8 cellular contexts compared by ENCODE assay signal in the genomic region with DNA sequence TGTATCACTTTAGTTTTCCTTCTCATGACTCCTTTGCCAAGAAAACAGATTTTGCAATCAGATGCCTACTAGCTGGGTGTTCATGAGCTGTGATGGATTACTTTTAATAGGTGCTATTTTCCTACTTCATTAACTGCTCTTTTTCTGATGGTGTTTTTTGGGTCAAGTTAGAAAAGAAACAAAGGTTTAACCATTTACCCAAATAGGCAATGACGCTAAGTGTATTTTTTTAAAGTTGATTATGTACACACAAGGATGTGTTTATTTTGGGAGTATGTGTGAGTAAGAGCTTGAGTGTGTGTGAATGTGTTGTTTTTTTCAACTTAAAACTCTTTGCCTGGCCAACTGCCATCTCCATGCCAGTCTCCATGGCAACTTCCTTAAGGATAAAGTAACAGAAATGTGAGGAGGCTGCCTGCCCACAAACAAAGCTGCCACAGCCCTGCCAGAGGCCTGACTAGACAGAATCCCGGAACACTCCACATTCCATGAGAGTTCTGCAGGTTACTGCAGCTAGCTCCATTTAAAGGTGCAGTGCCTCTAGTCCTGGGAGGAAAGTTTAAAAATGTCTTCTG.
A peak's percentile ranks its signal among the peaks of the same experiment; 100 is the strongest.
DNase-seq lines count a peak whose midpoint lies in the region; ATAC-seq and TF ChIP-seq lines count a peak whose summit lies in the region.

No MANE protein-coding gene starts in this region.

- TF ChIP-seq CTCF in coronary artery (IDR thresholded peaks at IDR 0.05): no peak
- TF ChIP-seq CTCF in lower leg skin (IDR thresholded peaks at IDR 0.05): no peak

- 11 to 23% methylated on average over 2 of the region's 2 CpGs for WGBS in lower leg skin, 2 donors

- no peak for ATAC-seq in GM18498 (IDR thresholded peaks at IDR 0.05; ENCODE audit: unreplicated experiment)

- H3K27ac ChIP-seq in coronary artery: peak overlapping the region; percentile 36 to 51

- H3K4me3 ChIP-seq in coronary artery (no peak overlapping the region), lower leg skin (ENCODE audit: low read depth, poor library complexity, severe bottlenecking) (no peak overlapping the region)

- no peak for TF ChIP-seq POLR2A in lower leg skin (IDR thresholded peaks at IDR 0.05)

- intact Hi-C loops in lower leg skin (cut with DNase I; ENCODE audit: low total_unique reads): no loop called here

- DNase-seq in DMS153 treated with DMSO at 0.1 percent for 48 hours (lab: John Stamatoyannopoulos, UW; ENCODE audit: unreplicated experiment) (peak; percentile 67), NCI-H226 (peak; percentile 98), coronary artery (ENCODE audit: low spot score) (peak; percentile 91), lower leg skin (ENCODE audit: low spot score in 2 of 2) (peak; percentile 50 to 88), UCSD-AML1 (lab: John Stamatoyannopoulos, UW; ENCODE audit: unreplicated experiment) (no peak)
- DNase-seq in stimulated activated CD4-positive, alpha-beta T cell treated with anti-CD3 and anti-CD28 coated beads, Interleukin-1b, Interleukin-23, amount 100 ng/mL, for 48 hours: no peak
- no peak for DNase-seq in activated effector memory CD4-positive, alpha-beta T cell treated with anti-CD3 and anti-CD28 coated beads, Interleukin-2, amount 50 U/mL, for 16 hours

Comparison
In these comparisons a context has a peak if more than half of its experiments do, and no peak if none do; other contexts are left out.
1. DNase-seq: peak in DMS153 treated with DMSO at 0.1 percent for 48 hours (single experiment), NCI-H226 (single experiment), coronary artery (single experiment) and lower leg skin (2 of 2); none in stimulated activated CD4-positive, alpha-beta T cell treated with anti-CD3 and anti-CD28 coated beads, Interleukin-1b, Interleukin-23, amount 100 ng/mL, for 48 hours (single experiment), UCSD-AML1 (single experiment) and activated effector memory CD4-positive, alpha-beta T cell treated with anti-CD3 and anti-CD28 coated beads, Interleukin-2, amount 50 U/mL, for 16 hours (single experiment).